In genomic region chr18:3816601-3817363, GRCh38 we compare ENCODE assay signal across 9 cellular contexts.
DNase-seq lines count a peak whose midpoint lies in the region; ATAC-seq and FAIRE-seq lines count a peak whose summit lies in the region.
"Had no signal": no experiment of that assay in that cellular context is flagged by ENCODE, and none has a peak within 500 bp of the region (broad histone marks: within the 10 kb centered on the region; RNA-seq: fewer than 3 reads in every experiment).

No MANE protein-coding gene starts in this region.

- H2BK120ac ChIP-seq in trophoblast cell (ENCODE audit: insufficient read depth, low read length, poor library complexity) = no peak overlapping the region

- H4K91ac ChIP-seq in trophoblast cell (ENCODE audit: low read depth, low read length) = no peak overlapping the region

- no peaks in the 10 kb centered on the region for H3K4me1 ChIP-seq in trophoblast cell (ENCODE audit: control insufficient read depth in 1 of 2, insufficient read depth in 2 of 2, low read length in 2 of 2)

- no peaks in the 10 kb centered on the region for H3K79me2 ChIP-seq in trophoblast cell (ENCODE audit: control insufficient read depth, insufficient read depth, low read length, poor library complexity)

- H3K9me3 ChIP-seq in trophoblast cell (ENCODE audit: insufficient read depth, low read depth, low read length) = no peaks in the 10 kb centered on the region

- no peak overlapping the region for H3K4me2 ChIP-seq in trophoblast cell (ENCODE audit: low read length)

- no peak overlapping the region for H3K9ac ChIP-seq in trophoblast cell (ENCODE audit: low read length)

- no peak overlapping the region for H2BK5ac ChIP-seq in trophoblast cell (ENCODE audit: low read depth, low read length, poor library complexity)

- H3K27ac ChIP-seq in trophoblast cell (ENCODE audit: low read depth, low read length) = no peak overlapping the region

- no peak overlapping the region for H2BK12ac ChIP-seq in trophoblast cell (ENCODE audit: low read length)

- ATAC-seq in HG02973 (IDR thresholded peaks at IDR 0.05; ENCODE audit: unreplicated experiment) = no peak
- ATAC-seq in HG03432 (IDR thresholded peaks at IDR 0.05; ENCODE audit: unreplicated experiment) = no peak
- ATAC-seq in GM19351 (IDR thresholded peaks at IDR 0.05; ENCODE audit: unreplicated experiment) = no peak

- H3K79me1 ChIP-seq in trophoblast cell (ENCODE audit: low read length) = no peaks in the 10 kb centered on the region

- no peaks in the 10 kb centered on the region for H3K36me3 ChIP-seq in trophoblast cell (ENCODE audit: control insufficient read depth in 1 of 2, insufficient read depth in 2 of 2, low read length in 2 of 2)

- no peak overlapping the region for H2AK5ac ChIP-seq in trophoblast cell (ENCODE audit: low read length)

- no peak overlapping the region for H4K8ac ChIP-seq in trophoblast cell (ENCODE audit: low read depth, low read length)

- no peaks in the 10 kb centered on the region for H3K27me3 ChIP-seq in trophoblast cell (ENCODE audit: insufficient read depth, low read length)

- H3K23ac ChIP-seq in trophoblast cell (ENCODE audit: low read length) = no peak overlapping the region

- no peak overlapping the region for H2AFZ ChIP-seq in trophoblast cell (ENCODE audit: insufficient read depth, low read length, poor library complexity)

- DNase-seq in GM03348 (ENCODE audit: low spot score) (peak; percentile 75), RCC 7860 (ENCODE audit: low spot score) (peak; percentile 96), fibroblast of gingiva (ENCODE audit: low read depth) (peak; percentile 97), trophoblast cell (peak; percentile 79 to 96)
- DNase-seq in activated CD4-positive, alpha-beta T cell treated with anti-CD3 and anti-CD28 coated beads, Interleukin-2, amount 50 U/mL, for 4 hours = no peak
- DNase-seq: stimulated activated naive CD4-positive, alpha-beta T cell treated with Interleukin-2 at 50 U/mL for 16 hours had no signal

- H3K14ac ChIP-seq in trophoblast cell (ENCODE audit: low read length) = no peak overlapping the region

- peak; percentile 98 for FAIRE-seq in RCC 7860 (lab: Jason Lieb, UNC)

- WGBS in trophoblast cell (ENCODE audit: extremely low coverage, insufficient coverage, insufficient read length) = no CpG with 5 or more reads among the region's 3 CpGs

- H3K4me3 ChIP-seq in trophoblast cell (ENCODE audit: low read depth, low read length) = no peak overlapping the region

- no peak overlapping the region for H3K18ac ChIP-seq in trophoblast cell (ENCODE audit: low read length)

- H3K4ac ChIP-seq in trophoblast cell (ENCODE audit: low read depth, low read length) = no peak overlapping the region

- H4K12ac ChIP-seq in trophoblast cell (ENCODE audit: low read depth, low read length) = no peak overlapping the region

Comparison
In these comparisons a context has a peak if more than half of its experiments do, and no peak if none do; other contexts are left out.
1. DNase-seq: peak in GM03348 (single experiment), RCC 7860 (single experiment), fibroblast of gingiva (single experiment) and trophoblast cell (2 of 2); none in activated CD4-positive, alpha-beta T cell treated with anti-CD3 and anti-CD28 coated beads, Interleukin-2, amount 50 U/mL, for 4 hours (0 of 2).